Comparison of ENCODE assay signal across 8 cellular contexts in genomic region chr11:6612008-6612815, GRCh38. TPM values are rescaled to one million over a fixed set of nuclear protein-coding genes. Genes with fewer than 3 reads are reported as not detected.
DNase-seq lines count a peak whose midpoint lies in the region; ATAC-seq, FAIRE-seq and TF ChIP-seq lines count a peak whose summit lies in the region.

TAF10 (minus strand) TSS chr11:6612216; CDS start chr11:6612189, 27 bp downstream.

- peak; percentile 88 for DNase-seq in GM12891 (ENCODE audit: insufficient read length, low spot score)
- DNase-seq in NCI-H1436 (lab: John Stamatoyannopoulos, UW), result peak; percentile 90
- peak; percentile 97 for DNase-seq in SW480 (ENCODE audit: low spot score)
- peak; percentile 97 for DNase-seq in activated naive CD8-positive, alpha-beta T cell treated with anti-CD3 and anti-CD28 coated beads, Interleukin-2, amount 50 U/mL, for 24 hours
- DNase-seq in Right ventricle myocardium inferior (ENCODE audit: missing footprints), result peak; percentile 100
- peak; percentile 99 for DNase-seq in tibial artery

- H3K4me3 ChIP-seq in parathyroid adenoma (ENCODE audit: low read depth, low read length) (peak within 1 kb of the TSS; percentile 70), tibial artery (peak within 1 kb of the TSS; percentile 82 to 89)

- peaks cover 41% of the 10 kb centered on the region for H3K36me3 Mint-ChIP-seq in activated naive CD8-positive, alpha-beta T cell treated with anti-CD3 and anti-CD28 coated beads, Interleukin-2, amount 50 U/mL, for 24 hours (ENCODE audit: low read depth)

- peak; percentile 91 for ATAC-seq in HG02798 (IDR thresholded peaks at IDR 0.05; ENCODE audit: poor library complexity, unreplicated experiment)
- peak; percentile 84 for ATAC-seq in activated naive CD8-positive, alpha-beta T cell treated with anti-CD3 and anti-CD28 coated beads, Interleukin-2, amount 50 U/mL, for 24 hours
- peak; percentile 96 for ATAC-seq in Right ventricle myocardium inferior

- H3K4me1 Mint-ChIP-seq in activated naive CD8-positive, alpha-beta T cell treated with anti-CD3 and anti-CD28 coated beads, Interleukin-2, amount 50 U/mL, for 24 hours, result peaks cover 33% of the 10 kb centered on the region

- TF ChIP-seq POLR2A in GM12891 (IDR thresholded peaks at IDR 0.05; ENCODE audit: low read depth, low read length), result peak; percentile 91

- no peaks in the 10 kb centered on the region for H3K9me3 Mint-ChIP-seq in activated naive CD8-positive, alpha-beta T cell treated with anti-CD3 and anti-CD28 coated beads, Interleukin-2, amount 50 U/mL, for 24 hours

- H3K36me3 ChIP-seq in parathyroid adenoma (ENCODE audit: control insufficient read depth, insufficient read depth, low read length) (no peaks in the 10 kb centered on the region), tibial artery (peaks cover 50 to 68% (median 51%) of the 10 kb centered on the region in 3 donors)

- peak; percentile 99 for FAIRE-seq in GM12891 (lab: Jason Lieb, UNC)

- H3K9ac ChIP-seq in parathyroid adenoma, result peak within 1 kb of the TSS; percentile 80

- peaks cover 2% of the 10 kb centered on the region for H3K79me2 ChIP-seq in parathyroid adenoma

- TF ChIP-seq CTCF in parathyroid adenoma (IDR thresholded peaks at IDR 0.05), result no peak
- TF ChIP-seq CTCF in tibial artery (IDR thresholded peaks at IDR 0.05), result no peak

- H3K4me1 ChIP-seq in parathyroid adenoma (peaks cover 4% of the 10 kb centered on the region), tibial artery (peaks cover 0 to 60% (median 45%) of the 10 kb centered on the region in 4 donors)

- no peaks in the 10 kb centered on the region for H3K9me3 ChIP-seq in parathyroid adenoma (ENCODE audit: control insufficient read depth, low read length)
- no peaks in the 10 kb centered on the region for H3K9me3 ChIP-seq in tibial artery

- H3K27ac Mint-ChIP-seq in activated naive CD8-positive, alpha-beta T cell treated with anti-CD3 and anti-CD28 coated beads, Interleukin-2, amount 50 U/mL, for 24 hours, result peak within 1 kb of the TSS; percentile 88

- H3K4me3 Mint-ChIP-seq in activated naive CD8-positive, alpha-beta T cell treated with anti-CD3 and anti-CD28 coated beads, Interleukin-2, amount 50 U/mL, for 24 hours, result no peak within 1 kb of the TSS

- no peaks in the 10 kb centered on the region for H3K27me3 Mint-ChIP-seq in activated naive CD8-positive, alpha-beta T cell treated with anti-CD3 and anti-CD28 coated beads, Interleukin-2, amount 50 U/mL, for 24 hours

- H2AFZ ChIP-seq in parathyroid adenoma, result peak within 1 kb of the TSS; percentile 91

- peak within 1 kb of the TSS; percentile 73 for H3K4me2 ChIP-seq in parathyroid adenoma (ENCODE audit: low read length)

- no peaks in the 10 kb centered on the region for H3K27me3 ChIP-seq in parathyroid adenoma (ENCODE audit: control insufficient read depth, insufficient read depth, low read length)
- H3K27me3 ChIP-seq in tibial artery, result no peaks in the 10 kb centered on the region

- peak within 1 kb of the TSS; percentile 99 for H3K27ac ChIP-seq in parathyroid adenoma
- H3K27ac ChIP-seq in tibial artery, result peak within 1 kb of the TSS; percentile 95 to 98

- intact Hi-C loops in Right ventricle myocardium inferior (cut with DNase I) (loop anchor here (2.0 kb wide), 1 partner anchor 71 kb away; the partner anchor contains the start of gene MRPL17), tibial artery (cut with DNase I; ENCODE audit: low total_unique reads) (loop anchor here (5.0 kb wide), 1 partner anchor 45 kb away; the partner anchor contains the start of gene DCHS1)

TF ChIP-seq in GM12891, 5 proteins besides CTCF, POLR2A, EP300 and RAD21:
- TF ChIP-seq POU2F2 (IDR thresholded peaks at IDR 0.05; ENCODE audit: low read depth, low read length) (no peak), TAF1 (IDR thresholded peaks at IDR 0.05; ENCODE audit: low read depth, low read length) (peak; percentile 75), POLR2AphosphoS5 (IDR thresholded peaks at IDR 0.05; ENCODE audit: low read depth, low read length) (peak; percentile 94), PAX5 (IDR thresholded peaks at IDR 0.05; ENCODE audit: insufficient read depth, low read length, severe bottlenecking) (no peak), SPI1 (IDR thresholded peaks at IDR 0.05; ENCODE audit: low read depth, low read length) (no peak; the same call in 1 of the 2 replicates)
TF ChIP-seq in GM12891: peak in this region for 2.

RNA-seq across cellular contexts. Expression of gene TAF10, which starts in this region (rescaled TPM):
- 241 TPM for polyA plus RNA-seq in GM12891 (2012; ENCODE audit: low read depth, missing spikeins)
- total RNA-seq in Right ventricle myocardium inferior, result 90.9 TPM

Comparison
In these comparisons a context has a peak if more than half of its experiments do, and no peak if none do; other contexts are left out.
1. Peak in every context shown above with its lines: DNase-seq, ATAC-seq, H3K4me3 ChIP-seq and H3K27ac ChIP-seq.